In the genomic region with DNA sequence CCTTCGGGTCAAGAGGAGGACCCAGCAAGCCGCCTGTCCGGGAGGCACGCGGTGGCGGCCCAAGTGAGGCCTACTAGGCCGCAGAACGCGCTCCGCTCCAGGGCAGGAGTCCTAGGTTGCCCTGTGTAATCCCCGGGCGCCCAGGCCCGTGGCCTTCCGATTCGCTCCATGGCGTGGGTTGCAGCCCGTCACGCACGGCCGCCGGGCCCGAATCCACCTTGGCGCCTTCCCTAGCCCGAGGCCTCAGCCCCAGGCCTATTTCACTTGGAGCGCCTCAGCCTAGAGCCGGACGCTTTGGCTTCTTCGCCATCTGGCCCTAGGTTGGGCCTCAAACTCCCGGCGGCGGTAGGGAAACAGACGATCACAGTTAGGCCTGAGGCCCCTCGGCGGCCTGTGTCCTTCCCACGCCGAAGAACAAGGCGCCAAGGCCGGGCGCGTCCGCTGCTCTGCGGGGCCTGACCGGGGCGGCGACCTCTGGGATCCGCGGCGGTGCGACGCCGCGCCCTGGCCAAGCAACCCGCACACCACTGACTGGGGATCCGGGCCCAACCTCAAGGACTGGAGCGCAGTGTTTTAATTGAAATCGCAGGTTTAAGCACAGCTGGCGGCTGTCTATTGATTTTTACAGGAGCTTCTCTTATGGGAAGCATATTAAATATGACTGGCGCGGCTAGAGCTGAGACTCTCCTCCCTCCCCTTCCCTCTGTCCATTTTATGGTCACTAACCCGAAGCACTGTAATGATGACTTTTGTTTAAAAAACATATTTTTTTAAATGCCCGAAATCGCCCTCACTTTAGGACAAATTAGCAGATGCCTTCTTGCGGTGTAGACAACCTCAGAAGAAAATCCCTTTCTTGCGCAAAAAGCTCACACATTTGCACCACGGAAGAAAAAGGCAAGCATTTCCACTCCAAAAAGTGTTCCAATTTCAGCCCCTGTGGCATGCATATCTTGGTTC, we compare ENCODE assay signal across 1 cellular context.
A peak's percentile ranks its signal among the peaks of the same experiment; 100 is the strongest.
TF ChIP-seq lines count a peak whose summit lies in the region.

No MANE protein-coding gene starts in this region.

TF ChIP-seq in endothelial cell of umbilical vein, 7 proteins besides CTCF, POLR2A, EP300 and RAD21:
- TF ChIP-seq JUN (IDR thresholded peaks at IDR 0.05; ENCODE audit: borderline replicate concordance, insufficient read depth, insufficient read length, low read depth) = no peak
- peak; percentile 88 for TF ChIP-seq EZH2 (IDR thresholded peaks at IDR 0.05; ENCODE audit: borderline replicate concordance, low read depth, low read length, severe bottlenecking)
- TF ChIP-seq GATA2 (IDR thresholded peaks at IDR 0.05; ENCODE audit: insufficient read depth, insufficient read length, low read depth, low read length) = no peak
TF ChIP-seq in endothelial cell of umbilical vein: peak in this region for 1.
